In the genomic region with DNA sequence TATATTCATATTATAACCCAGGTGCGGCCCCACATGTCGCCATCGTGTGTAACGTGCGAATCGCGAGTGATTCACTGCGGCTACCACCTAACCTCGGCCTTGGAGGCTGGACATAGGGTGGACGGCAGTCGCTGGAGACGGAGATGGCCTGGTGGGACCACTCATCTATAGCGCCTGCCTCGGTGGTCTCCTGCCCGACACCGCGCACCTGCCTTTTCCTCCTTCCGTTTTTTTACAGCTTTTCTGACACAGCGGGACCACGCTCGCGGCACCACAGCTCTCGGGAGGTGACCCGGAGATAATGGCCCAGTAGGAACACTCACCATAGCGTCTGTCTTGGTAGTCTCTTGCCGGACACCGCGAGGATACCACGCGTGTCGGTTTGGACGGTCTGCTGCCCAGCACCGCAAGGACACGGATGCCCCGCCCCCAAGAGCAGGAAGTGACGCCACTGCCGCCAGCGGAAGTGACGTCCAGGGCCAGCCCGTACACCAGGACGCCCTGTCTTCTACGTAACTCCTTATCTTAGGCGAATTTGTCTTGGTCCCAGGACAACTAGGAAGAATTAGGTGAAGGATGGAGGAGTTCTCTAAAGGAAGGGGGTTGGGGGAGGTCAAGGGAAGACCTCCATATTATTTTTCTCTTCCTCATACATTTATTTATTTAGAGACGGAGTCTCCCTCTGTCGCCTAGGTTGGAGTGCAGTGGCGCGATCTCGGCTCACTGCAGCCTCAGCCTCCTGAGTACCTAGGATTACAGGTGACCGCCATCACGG, we compare ENCODE assay signal across 8 cellular contexts. TPM values are rescaled to one million over a fixed set of nuclear protein-coding genes. Genes with fewer than 3 reads are reported as not detected.
DNase-seq lines count a peak whose midpoint lies in the region; ATAC-seq and TF ChIP-seq lines count a peak whose summit lies in the region.

No MANE protein-coding gene starts in this region.

- TF ChIP-seq CTCF in HFF-Myc (IDR thresholded peaks at IDR 0.05; ENCODE audit: low read depth, low read length, missing control alignments) (no peak), coronary artery (IDR thresholded peaks at IDR 0.05) (no peak)

- DNase-seq in DMS79 (lab: John Stamatoyannopoulos, UW) = peak; percentile 62
- DNase-seq in HFF-Myc (ENCODE audit: extremely low read depth, low read depth) = no peak
- DNase-seq in NCI-H2227 (lab: John Stamatoyannopoulos, UW; ENCODE audit: unreplicated experiment) = peak; percentile 92
- DNase-seq in activated CD4-positive, alpha-beta T cell treated with anti-CD3 and anti-CD28 coated beads, Interleukin-2, amount 10 ng/mL, durations not matched to agents 24 days and 14 days = peak; percentile 96
- DNase-seq in coronary artery (ENCODE audit: low spot score) = peak; percentile 87
- peak; percentile 90 for DNase-seq in left lobe of liver (ENCODE audit: low spot score)
- DNase-seq in stimulated activated CD4-positive, alpha-beta T cell treated with anti-CD3 and anti-CD28 coated beads, Interleukin-1b, Interleukin-23, amount 100 ng/mL, for 24 hours (ENCODE audit: low read depth in 4 of 4, low spot score in 1 of 4) = peak; percentile 55 to 77 (median 70)

- H3K4me1 Mint-ChIP-seq in activated CD4-positive, alpha-beta T cell treated with anti-CD3 and anti-CD28 coated beads, Interleukin-2, amount 10 ng/mL, durations not matched to agents 24 days and 14 days = peaks cover 10% of the 10 kb centered on the region

- ATAC-seq in left lobe of liver (peak; percentile 97), HG02973 (IDR thresholded peaks at IDR 0.05; ENCODE audit: unreplicated experiment) (no peak)

- peak overlapping the region; percentile 49 for H3K4me3 ChIP-seq in HFF-Myc (replicated peaks; ENCODE audit: low read depth, low read length)
- H3K4me3 ChIP-seq in coronary artery = peak overlapping the region; percentile 76

- H3K4me3 Mint-ChIP-seq in activated CD4-positive, alpha-beta T cell treated with anti-CD3 and anti-CD28 coated beads, Interleukin-2, amount 10 ng/mL, durations not matched to agents 24 days and 14 days = peak overlapping the region; percentile 96

- H3K27ac ChIP-seq in coronary artery = peak overlapping the region; percentile 74 to 81

- H3K36me3 Mint-ChIP-seq in activated CD4-positive, alpha-beta T cell treated with anti-CD3 and anti-CD28 coated beads, Interleukin-2, amount 10 ng/mL, durations not matched to agents 24 days and 14 days (ENCODE audit: low read depth) = peaks cover 33% of the 10 kb centered on the region

- H3K27me3 Mint-ChIP-seq in activated CD4-positive, alpha-beta T cell treated with anti-CD3 and anti-CD28 coated beads, Interleukin-2, amount 10 ng/mL, durations not matched to agents 24 days and 14 days = no peaks in the 10 kb centered on the region

- peak overlapping the region; percentile 96 for H3K27ac Mint-ChIP-seq in activated CD4-positive, alpha-beta T cell treated with anti-CD3 and anti-CD28 coated beads, Interleukin-2, amount 10 ng/mL, durations not matched to agents 24 days and 14 days

- H3K9me3 Mint-ChIP-seq in activated CD4-positive, alpha-beta T cell treated with anti-CD3 and anti-CD28 coated beads, Interleukin-2, amount 10 ng/mL, durations not matched to agents 24 days and 14 days = no peaks in the 10 kb centered on the region

- intact Hi-C loops in activated CD4-positive, alpha-beta T cell treated with anti-CD3 and anti-CD28 coated beads, Interleukin-2, amount 10 ng/mL, durations not matched to agents 24 days and 14 days (cut with micrococcal nuclease) = loop anchor here (2.0 kb wide), 1 partner anchor 15 kb away; no protein-coding TSS in a partner anchor

RNA-seq across cellular contexts. Expression of a gene that starts 6.4 kb away (rescaled TPM):
- total RNA-seq in activated CD4-positive, alpha-beta T cell treated with anti-CD3 and anti-CD28 coated beads, Interleukin-2, amount 10 ng/mL, durations not matched to agents 24 days and 14 days = 343 and 345 TPM in 2 replicates
- total RNA-seq in left lobe of liver = 39.7 TPM

RNA-seq across cellular contexts. Expression of a gene that starts 17.1 kb away (rescaled TPM):
- 14.2 and 15.7 TPM in 2 replicates for total RNA-seq in activated CD4-positive, alpha-beta T cell treated with anti-CD3 and anti-CD28 coated beads, Interleukin-2, amount 10 ng/mL, durations not matched to agents 24 days and 14 days
- 0.53 TPM for total RNA-seq in left lobe of liver
